Comparison of ENCODE assay signal across 14 cellular contexts in genomic region chr4:145870155-145871020, GRCh38.
DNase-seq lines count a peak whose midpoint lies in the region; ATAC-seq, FAIRE-seq and TF ChIP-seq lines count a peak whose summit lies in the region.
"Had no signal": no experiment of that assay in that cellular context is flagged by ENCODE, and none has a peak within 500 bp of the region (broad histone marks: within the 10 kb centered on the region; RNA-seq: fewer than 3 reads in every experiment).

No MANE protein-coding gene starts in this region.

- no peaks in the 10 kb centered on the region for H3K36me3 ChIP-seq in lower lobe of right lung
- H3K36me3 ChIP-seq: thyroid gland had no signal

- FAIRE-seq in GM12892 (lab: Jason Lieb, UNC) = peak; percentile 14

- H3K4me3 ChIP-seq in lower lobe of right lung = peak overlapping the region; percentile 10
- H3K4me3 ChIP-seq: thyroid gland had no signal

- TF ChIP-seq POLR2A in GM12892 (IDR thresholded peaks at IDR 0.05; ENCODE audit: low read depth, low read length) = no peak
- no peak for TF ChIP-seq POLR2A in erythroblast (IDR thresholded peaks at IDR 0.05; ENCODE audit: low read length)

- ATAC-seq in GM21390 (IDR thresholded peaks at IDR 0.05; ENCODE audit: unreplicated experiment) (peak; percentile 40), lower lobe of right lung (peak; percentile 90), GM18519 (IDR thresholded peaks at IDR 0.05; ENCODE audit: low FRiP score, unreplicated experiment) (no peak), HG03378 (IDR thresholded peaks at IDR 0.05; ENCODE audit: unreplicated experiment) (no peak)
- ATAC-seq: activated CD4-positive, alpha-beta T cell treated with anti-CD3 and anti-CD28 coated beads for 36 hours had no signal

- DNase-seq in GM12892 (ENCODE audit: insufficient read length) (no peak), NCI-H82 (lab: John Stamatoyannopoulos, UW) (peak; percentile 63), lower lobe of right lung (no peak), erythroblast (lab: John Stamatoyannopoulos, UW) (no peak), KG1 (lab: John Stamatoyannopoulos, UW) (no peak)
- DNase-seq: activated CD4-positive, alpha-beta T cell treated with anti-CD3 and anti-CD28 coated beads for 36 hours; activated naive CD4-positive, alpha-beta T cell treated with anti-CD3 and anti-CD28 coated beads for 36 hours; CD4-positive, alpha-beta T cell; Karpas-422; NCI-H345 had no signal

- no peaks in the 10 kb centered on the region for H3K27me3 ChIP-seq in lower lobe of right lung (ENCODE audit: low read depth)
- H3K27me3 ChIP-seq: thyroid gland had no signal

- H3K27ac ChIP-seq in lower lobe of right lung = peak overlapping the region; percentile 59

- H3K4me1 ChIP-seq in lower lobe of right lung = no peaks in the 10 kb centered on the region

- intact Hi-C loops in lower lobe of right lung (cut with DNase I) = no loop called here

- H3K9me3 ChIP-seq in lower lobe of right lung = no peaks in the 10 kb centered on the region
- H3K9me3 ChIP-seq: thyroid gland had no signal

- no peak for TF ChIP-seq CTCF in lower lobe of right lung (IDR thresholded peaks at IDR 0.05)

Comparison
In these comparisons a context has a peak if more than half of its experiments do, and no peak if none do; other contexts are left out.
1. ATAC-seq: peak in GM21390 (single experiment) and lower lobe of right lung (2 of 2); none in GM18519 (single experiment) and HG03378 (single experiment).